In genomic region chr3:101850327-101851048, GRCh38 we compare ENCODE assay signal across 8 cellular contexts. TPM values are rescaled to one million over a fixed set of nuclear protein-coding genes. Genes with fewer than 3 reads are reported as not detected.
DNase-seq lines count a peak whose midpoint lies in the region; ATAC-seq and TF ChIP-seq lines count a peak whose summit lies in the region.

No MANE protein-coding gene starts in this region.

- in situ Hi-C loops in gastrocnemius medialis (cut with MboI; ENCODE audit: low sequenced_read_pairs in 4 of 4) = no loop called here

- H3K27ac ChIP-seq in foreskin keratinocyte (peak overlapping the region; percentile 90), gastrocnemius medialis (peak overlapping the region; percentile 83 to 96 (median 94))

- TF ChIP-seq CTCF in foreskin keratinocyte (conservative IDR thresholded peaks at IDR 0.05) (no peak), gastrocnemius medialis (IDR thresholded peaks at IDR 0.05 in 4 of 5, conservative IDR thresholded peaks at IDR 0.05 in 1 of 5) (no peak)

- peaks cover 57% of the 10 kb centered on the region for H3K36me3 Mint-ChIP-seq in activated T-helper 17 cell treated with anti-CD3 and anti-CD28 coated beads, Interleukin-2, amount 50 U/mL, for 72 hours (ENCODE audit: low read depth)

- H3K27me3 ChIP-seq in foreskin keratinocyte (no peaks in the 10 kb centered on the region), gastrocnemius medialis (no peaks in the 10 kb centered on the region)

- intact Hi-C loops in gastrocnemius medialis (cut with DNase I; ENCODE audit: low total_unique reads) = loop anchor here (2.0 kb wide), 1 partner anchor 280 kb away; no protein-coding TSS in a partner anchor

- TF ChIP-seq POLR2A in gastrocnemius medialis (IDR thresholded peaks at IDR 0.05) = peak; percentile 20 to 47

- peak overlapping the region; percentile 91 for H3K4me3 Mint-ChIP-seq in activated T-helper 17 cell treated with anti-CD3 and anti-CD28 coated beads, Interleukin-2, amount 50 U/mL, for 72 hours

- H3K9me3 Mint-ChIP-seq in activated T-helper 17 cell treated with anti-CD3 and anti-CD28 coated beads, Interleukin-2, amount 50 U/mL, for 72 hours = peaks cover 4% of the 10 kb centered on the region

- H3K27ac Mint-ChIP-seq in activated T-helper 17 cell treated with anti-CD3 and anti-CD28 coated beads, Interleukin-2, amount 50 U/mL, for 72 hours = peak overlapping the region; percentile 100

- H3K27me3 Mint-ChIP-seq in activated T-helper 17 cell treated with anti-CD3 and anti-CD28 coated beads, Interleukin-2, amount 50 U/mL, for 72 hours = no peaks in the 10 kb centered on the region

- H3K4me3 ChIP-seq in gastrocnemius medialis = peak overlapping the region; percentile 73 to 89 (median 85)

- peak; percentile 23 for ATAC-seq in GM21529 (IDR thresholded peaks at IDR 0.05; ENCODE audit: unreplicated experiment)
- ATAC-seq in activated T-helper 17 cell treated with anti-CD3 and anti-CD28 coated beads, Interleukin-2, amount 50 U/mL, for 72 hours (replicated peaks) = peak; percentile 58
- ATAC-seq in foreskin keratinocyte = no peak
- no peak for ATAC-seq in gastrocnemius medialis
- no peak for ATAC-seq in HG02840 (IDR thresholded peaks at IDR 0.05; ENCODE audit: low FRiP score, unreplicated experiment)

- H3K4me1 ChIP-seq in foreskin keratinocyte (peaks cover 7% of the 10 kb centered on the region), gastrocnemius medialis (peaks cover 6% of the 10 kb centered on the region in 2 donors)

- DNase-seq in COLO829 (ENCODE audit: low spot score) (peak; percentile 49), NCI-H748 treated with DMSO at 0.1 percent for 48 hours (lab: John Stamatoyannopoulos, UW) (peak; percentile 36), foreskin keratinocyte (peak in 1 of 2 donors; percentile 47), gastrocnemius medialis (no peak), NCI-H1048 (lab: John Stamatoyannopoulos, UW) (no peak)

- H3K4me1 Mint-ChIP-seq in activated T-helper 17 cell treated with anti-CD3 and anti-CD28 coated beads, Interleukin-2, amount 50 U/mL, for 72 hours = peaks cover 50% of the 10 kb centered on the region

- no peaks in the 10 kb centered on the region for H3K9me3 ChIP-seq in gastrocnemius medialis

- peaks cover 9 to 39% of the 10 kb centered on the region in 2 donors for H3K36me3 ChIP-seq in gastrocnemius medialis

RNA-seq across cellular contexts. Expression of gene NFKBIZ, which starts 1.2 kb away (rescaled TPM):
- 100 to 1,000 TPM in 1 of 2 donors, 10 to 100 TPM in 1; 88.4 to 123 TPM for total RNA-seq in activated T-helper 17 cell treated with anti-CD3 and anti-CD28 coated beads, Interleukin-2, amount 50 U/mL, for 72 hours
- total RNA-seq in foreskin keratinocyte (15.1 and 15.9 TPM in 2 replicates), gastrocnemius medialis (10 to 100 TPM in 3 of 4 donors, 1 to 10 TPM in 1; 9.2 to 25.9 (median 20.6) TPM)
- polyA plus RNA-seq in foreskin keratinocyte = 2.3 and 2.4 TPM in 2 replicates

Comparison
In these comparisons a context has a peak if more than half of its experiments do, and no peak if none do; other contexts are left out.
1. DNase-seq: peak in COLO829 (single experiment) and NCI-H748 treated with DMSO at 0.1 percent for 48 hours (single experiment); none in gastrocnemius medialis (0 of 2) and NCI-H1048 (single experiment).
2. ATAC-seq: peak in GM21529 (single experiment) and activated T-helper 17 cell treated with anti-CD3 and anti-CD28 coated beads, Interleukin-2, amount 50 U/mL, for 72 hours (single experiment); none in foreskin keratinocyte (single experiment), gastrocnemius medialis (0 of 2) and HG02840 (single experiment).